Comparison of ENCODE assay signal across 7 cellular contexts in genomic region chr4:145881991-145882390, GRCh38. TPM values are rescaled to one million over a fixed set of nuclear protein-coding genes. Genes with fewer than 3 reads are reported as not detected.
DNase-seq lines count a peak whose midpoint lies in the region; ATAC-seq and TF ChIP-seq lines count a peak whose summit lies in the region.

No MANE protein-coding gene starts in this region.

- intact Hi-C loops in stomach (cut with DNase I; ENCODE audit: low total_unique reads) (no loop called here), CD14-positive monocyte (cut with micrococcal nuclease) (no loop called here)

- DNase-seq in caudate nucleus (lab: John Stamatoyannopoulos, UW) (peak in 5 of 61 donors; percentile 7 to 56 (median 19)), stomach (peak; percentile 88), iPS-NIHi7 (ENCODE audit: extremely low spot score) (no peak), CD14-positive monocyte (ENCODE audit: low spot score) (no peak)
- no peak for DNase-seq in activated CD4-positive, alpha-beta T cell treated with anti-CD3 and anti-CD28 coated beads, Interleukin-2, amount 50 U/mL, for 4 hours

- H3K36me3 Mint-ChIP-seq in CD14-positive monocyte, result no peaks in the 10 kb centered on the region

- TF ChIP-seq POLR2A in stomach (IDR thresholded peaks at IDR 0.05), result no peak

- H3K4me3 ChIP-seq in stomach, result no peak overlapping the region

- peak; percentile 67 for ATAC-seq in GM21515 (IDR thresholded peaks at IDR 0.05; ENCODE audit: unreplicated experiment)
- ATAC-seq in HG03565 (IDR thresholded peaks at IDR 0.05; ENCODE audit: unreplicated experiment), result peak; percentile 36

- WGBS in stomach, 5 donors, result 41 to 60% (median 42%) methylated on average over 8 of the region's 8 CpGs

- H3K27ac Mint-ChIP-seq in CD14-positive monocyte, result no peak overlapping the region

- H3K27ac ChIP-seq in caudate nucleus (ENCODE audit: low read depth, low read length) (peak overlapping the region; percentile 92), stomach (peak overlapping the region; percentile 43 to 75 (median 65))

- H3K36me3 ChIP-seq in stomach, result peaks cover 0 to 11% (median 9%) of the 10 kb centered on the region in 4 donors

- no peaks in the 10 kb centered on the region for H3K27me3 ChIP-seq in stomach

- no peaks in the 10 kb centered on the region for H3K9me3 ChIP-seq in stomach

- no peak for TF ChIP-seq EP300 in stomach (IDR thresholded peaks at IDR 0.05)

- H3K4me1 ChIP-seq in stomach, result peaks cover 4 to 61% (median 24%) of the 10 kb centered on the region in 4 donors

- H3K4me1 Mint-ChIP-seq in CD14-positive monocyte, result peaks cover 9% of the 10 kb centered on the region

- peaks cover 0 to 2% (median 0%) of the 10 kb centered on the region in 7 donors for H3K9me3 Mint-ChIP-seq in CD14-positive monocyte

- peaks cover 0 to 4% (median 4%) of the 10 kb centered on the region in 3 donors for H3K27me3 Mint-ChIP-seq in CD14-positive monocyte (ENCODE audit: low read depth in 3 of 3)

- H3K4me3 Mint-ChIP-seq in CD14-positive monocyte, result no peak overlapping the region

- TF ChIP-seq CTCF in stomach (IDR thresholded peaks at IDR 0.05) (no peak), CD14-positive monocyte (IDR thresholded peaks at IDR 0.05) (no peak)

RNA-seq across cellular contexts. Expression of gene ZNF827, which starts 56.6 kb away (rescaled TPM):
- total RNA-seq in stomach, result 100 to 1,000 TPM in 1 of 5 donors, 10 to 100 TPM in 4; 12.3 to 109 (median 17.4) TPM
- 1 to 10 TPM; 1.7 to 2.8 (median 2.4) TPM for polyA plus RNA-seq in stomach
- not detected for polyA plus RNA-seq in CD14-positive monocyte
